22 cellular contexts compared by ENCODE assay signal in genomic region chr1:69985901-69986439, GRCh38.
"Had no signal": no experiment of that assay in that cellular context is flagged by ENCODE, and none has a peak within 500 bp of the region (broad histone marks: within the 10 kb centered on the region; RNA-seq: fewer than 3 reads in every experiment).

No MANE protein-coding gene starts in this region.

- H3K9me3 ChIP-seq: gastroesophageal sphincter, left ventricle myocardium inferior, lower lobe of right lung, ovary, right atrium auricular region, suprapubic skin, thyroid gland had no signal

- FAIRE-seq: urothelium cell line had no signal

- ATAC-seq: esophagus mucosa; gastroesophageal sphincter; left cardiac atrium; lower lobe of right lung; natural killer cell treated with Interleukin-12 subunit alpha and Interleukin-12 subunit beta and Interleukin-15 and Interleukin-18, amount 100 ng/mL, for 72 hours; stimulated activated effector memory CD8-positive, alpha-beta T cell treated with anti-CD3 and anti-CD28 coated beads, Interleukin-12 subunit alpha, Interleukin-12 subunit beta, amount 100 ng/mL, for 72 hours; stimulated activated naive CD8-positive, alpha-beta T cell treated with anti-CD3 and anti-CD28 coated beads, Interleukin-15, Interleukin-2, amounts not matched to agents 100 U/mL and 50 U/mL, for 24 hours had no signal

- H3K4me2 ChIP-seq: neural progenitor cell, smooth muscle cell had no signal

- H3K27ac ChIP-seq: gastroesophageal sphincter, left ventricle myocardium inferior, lower lobe of right lung, neural progenitor cell, ovary, right atrium auricular region, suprapubic skin, thyroid gland had no signal

- H3K36me3 ChIP-seq: gastroesophageal sphincter, left ventricle myocardium inferior, lower lobe of right lung, neural progenitor cell, ovary, right atrium auricular region, suprapubic skin, thyroid gland had no signal

- H3K4me3 ChIP-seq: gastroesophageal sphincter, left ventricle myocardium inferior, lower lobe of right lung, neural progenitor cell, ovary, right atrium auricular region, smooth muscle cell, suprapubic skin, thyroid gland had no signal

- H3K9ac ChIP-seq: neural progenitor cell had no signal

- H3K4me1 ChIP-seq: gastroesophageal sphincter, left ventricle myocardium inferior, lower lobe of right lung, neural progenitor cell, right atrium auricular region, suprapubic skin, thyroid gland had no signal

- H3K27me3 ChIP-seq: gastroesophageal sphincter, neural progenitor cell, ovary, right atrium auricular region, suprapubic skin, thyroid gland had no signal

- H2AFZ ChIP-seq: neural progenitor cell had no signal

- DNase-seq: effector memory CD4-positive, alpha-beta T cell; immature natural killer cell; kidney; left cardiac atrium; left ventricle myocardium inferior; lower lobe of right lung; midbrain; nucleus accumbens; ovary; stimulated activated CD4-positive, alpha-beta T cell treated with anti-CD3 and anti-CD28 coated beads, Interleukin-4, amount 100 ng/mL, for 1 hour; stimulated activated CD8-positive, alpha-beta memory T cell treated with anti-CD3 and anti-CD28 coated beads, Interleukin-4, amount 100 ng/mL, for 48 hours; stimulated activated naive CD8-positive, alpha-beta T cell treated with anti-CD3 and anti-CD28 coated beads, Interleukin-15, Interleukin-2, amounts not matched to agents 100 U/mL and 50 U/mL, for 24 hours; thyroid gland had no signal
